Comparison of ENCODE assay signal across 13 cellular contexts in genomic region chr3:118810499-118811035, GRCh38.
DNase-seq lines count a peak whose midpoint lies in the region; ATAC-seq, FAIRE-seq and TF ChIP-seq lines count a peak whose summit lies in the region.
"Had no signal": no experiment of that assay in that cellular context is flagged by ENCODE, and none has a peak within 500 bp of the region (broad histone marks: within the 10 kb centered on the region; RNA-seq: fewer than 3 reads in every experiment).

No MANE protein-coding gene starts in this region.

- TF ChIP-seq POLR2A in GM12891 (IDR thresholded peaks at IDR 0.05; ENCODE audit: low read depth, low read length): no peak

- no peak for FAIRE-seq in GM12891 (lab: Jason Lieb, UNC)

- ATAC-seq in GM18861 (IDR thresholded peaks at IDR 0.05; ENCODE audit: unreplicated experiment) (peak; percentile 17), GM21529 (IDR thresholded peaks at IDR 0.05; ENCODE audit: unreplicated experiment) (peak; percentile 39), HG03039 (IDR thresholded peaks at IDR 0.05; ENCODE audit: unreplicated experiment) (peak; percentile 29)
- peak; percentile 82 for ATAC-seq in activated T-helper 17 cell treated with anti-CD3 and anti-CD28 coated beads, Interleukin-2, amount 50 U/mL, for 72 hours (replicated peaks)
- ATAC-seq: effector memory CD8-positive, alpha-beta T cell; lower lobe of right lung; Panc1 had no signal

- H3K4me3 Mint-ChIP-seq in activated T-helper 17 cell treated with anti-CD3 and anti-CD28 coated beads, Interleukin-2, amount 50 U/mL, for 72 hours: peak overlapping the region; percentile 58
- H3K4me3 Mint-ChIP-seq: effector memory CD8-positive, alpha-beta T cell had no signal

- peaks cover 5% of the 10 kb centered on the region for H3K27me3 Mint-ChIP-seq in activated T-helper 17 cell treated with anti-CD3 and anti-CD28 coated beads, Interleukin-2, amount 50 U/mL, for 72 hours

- H3K36me3 Mint-ChIP-seq in activated T-helper 17 cell treated with anti-CD3 and anti-CD28 coated beads, Interleukin-2, amount 50 U/mL, for 72 hours (ENCODE audit: low read depth): no peaks in the 10 kb centered on the region

- H3K27ac Mint-ChIP-seq in activated T-helper 17 cell treated with anti-CD3 and anti-CD28 coated beads, Interleukin-2, amount 50 U/mL, for 72 hours: peak overlapping the region; percentile 84
- H3K27ac Mint-ChIP-seq: effector memory CD8-positive, alpha-beta T cell had no signal

- peaks cover 10% of the 10 kb centered on the region for H3K4me1 Mint-ChIP-seq in activated T-helper 17 cell treated with anti-CD3 and anti-CD28 coated beads, Interleukin-2, amount 50 U/mL, for 72 hours

- no peaks in the 10 kb centered on the region for H3K9me3 Mint-ChIP-seq in activated T-helper 17 cell treated with anti-CD3 and anti-CD28 coated beads, Interleukin-2, amount 50 U/mL, for 72 hours
- H3K9me3 Mint-ChIP-seq: effector memory CD8-positive, alpha-beta T cell had no signal

- DNase-seq in NCI-H526 treated with DMSO at 0.1 percent for 48 hours (lab: John Stamatoyannopoulos, UW): no peak
- no peak for DNase-seq in GM12891 (ENCODE audit: insufficient read length, low spot score)
- DNase-seq in NCI-H1436 treated with DMSO at 0.1 percent for 48 hours (lab: John Stamatoyannopoulos, UW): no peak
- DNase-seq in stimulated activated CD4-positive, alpha-beta T cell treated with anti-CD3 and anti-CD28 coated beads, Interleukin-4, amount 100 ng/mL, for 24 hours: no peak
- DNase-seq: effector memory CD8-positive, alpha-beta T cell; lower lobe of right lung; NCI-H2171; T1000 had no signal

TF ChIP-seq in GM12891, 5 proteins besides CTCF, POLR2A, EP300 and RAD21:
- no peak for TF ChIP-seq SPI1 (IDR thresholded peaks at IDR 0.05; ENCODE audit: low read depth, low read length)
- no peak for TF ChIP-seq PAX5 (IDR thresholded peaks at IDR 0.05; ENCODE audit: insufficient read depth, low read length, severe bottlenecking)
- no peak for TF ChIP-seq POU2F2 (IDR thresholded peaks at IDR 0.05; ENCODE audit: low read depth, low read length)
- no peak for TF ChIP-seq POLR2AphosphoS5 (IDR thresholded peaks at IDR 0.05; ENCODE audit: low read depth, low read length)
- TF ChIP-seq TAF1 (IDR thresholded peaks at IDR 0.05; ENCODE audit: low read depth, low read length): no peak

Comparison
In these comparisons a context has a peak if more than half of its experiments do, and no peak if none do; other contexts are left out.
1. ATAC-seq: peak in every context shown above with its lines; median percentile 82 in activated T-helper 17 cell treated with anti-CD3 and anti-CD28 coated beads, Interleukin-2, amount 50 U/mL, for 72 hours; 39 in GM21529; 29 in HG03039; 17 in GM18861.